In the genomic region with DNA sequence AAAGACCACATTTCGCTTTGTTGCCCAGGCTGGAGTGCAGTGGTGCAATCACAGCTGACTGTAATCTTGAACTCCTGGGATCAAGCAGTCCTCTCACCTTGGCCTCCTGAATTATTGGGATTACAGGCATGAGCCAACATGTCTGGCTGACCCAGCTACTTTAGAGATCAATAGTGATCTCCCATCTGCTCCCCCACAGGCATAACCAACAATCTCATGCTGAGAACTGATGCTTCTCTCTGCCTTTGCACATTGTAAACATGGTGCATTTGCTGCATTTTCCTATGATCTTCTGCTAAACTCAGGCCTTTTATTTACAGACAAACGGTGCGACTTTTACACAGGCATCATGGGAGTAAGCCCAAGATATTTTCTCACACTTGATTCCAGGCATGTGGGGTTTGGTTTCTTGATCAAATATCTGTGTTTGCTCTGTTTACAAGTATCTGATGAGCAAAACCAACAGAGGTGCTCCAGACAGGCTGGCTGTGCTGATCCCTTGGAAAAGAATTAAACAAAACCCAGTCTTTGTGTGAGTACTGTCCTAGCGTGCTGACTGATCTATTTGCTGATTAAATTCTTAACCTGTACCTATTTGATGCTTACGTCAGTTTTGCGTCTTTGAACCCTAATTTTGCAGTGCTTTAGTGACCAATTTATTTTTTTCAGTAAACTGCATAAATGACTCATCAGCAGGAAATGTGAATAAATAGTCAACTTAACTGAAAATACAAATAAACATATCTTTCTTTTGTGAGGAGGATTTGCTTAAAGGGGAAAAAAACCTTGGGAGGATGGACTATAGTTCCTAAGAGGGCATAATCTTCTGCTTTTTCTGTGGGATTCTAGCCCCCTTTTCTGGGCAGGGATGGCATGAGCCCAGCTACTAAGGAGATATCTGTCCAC, we compare ENCODE assay signal across 12 cellular contexts.
A peak's percentile ranks its signal among the peaks of the same experiment; 100 is the strongest.
DNase-seq lines count a peak whose midpoint lies in the region; ATAC-seq and TF ChIP-seq lines count a peak whose summit lies in the region.
"Had no signal": no experiment of that assay in that cellular context is flagged by ENCODE, and none has a peak within 500 bp of the region (broad histone marks: within the 10 kb centered on the region; RNA-seq: fewer than 3 reads in every experiment).

No MANE protein-coding gene starts in this region.

- DNase-seq in HCEC 1CT: peak; percentile 66
- peak; percentile 71 for DNase-seq in Panc1 (ENCODE audit: low read depth, low spot score)
- peak; percentile 69 for DNase-seq in fibroblast of villous mesenchyme (ENCODE audit: low read depth)
- DNase-seq in GM03348 (ENCODE audit: low spot score): no peak
- DNase-seq in putamen (ENCODE audit: low spot score): no peak
- DNase-seq: activated CD8-positive, alpha-beta T cell treated with anti-CD3 and anti-CD28 coated beads, Interleukin-2, amount 10 ng/mL, durations not matched to agents 7 days and 5 days; colonic mucosa; left colon; tibial artery had no signal

- peak overlapping the region; percentile 12 for H3K4me2 ChIP-seq in BLaER1

- H3K27me3 ChIP-seq in BLaER1 (no peaks in the 10 kb centered on the region), Panc1 (ENCODE audit: control insufficient read depth, insufficient read depth, low read length) (no peaks in the 10 kb centered on the region)
- H3K27me3 ChIP-seq: colonic mucosa, tibial artery had no signal

- ATAC-seq in Panc1: peak; percentile 78
- no peak for ATAC-seq in HG03039 (IDR thresholded peaks at IDR 0.05; ENCODE audit: unreplicated experiment)
- ATAC-seq in GM21423 (IDR thresholded peaks at IDR 0.05; ENCODE audit: unreplicated experiment): no peak
- ATAC-seq: activated CD8-positive, alpha-beta T cell treated with anti-CD3 and anti-CD28 coated beads, Interleukin-2, amount 10 ng/mL, durations not matched to agents 7 days and 5 days had no signal

- intact Hi-C loops in Panc1 (cut with micrococcal nuclease; ENCODE audit: unreplicated experiment): no loop called here

- H3K9ac ChIP-seq in BLaER1: no peak overlapping the region

- H3K9me3 ChIP-seq in BLaER1 (peaks cover 3% of the 10 kb centered on the region; the same call in 1 of the 2 replicates), Panc1 (ENCODE audit: control insufficient read depth, insufficient read depth, low read depth, low read length) (no peaks in the 10 kb centered on the region)
- H3K9me3 ChIP-seq: colonic mucosa, tibial artery had no signal

- POLR2A ChIA-PET in Panc1 (lab: Charles Lee): no interaction called here

- TF ChIP-seq CTCF in Panc1 (IDR thresholded peaks at IDR 0.05) (no peak), fibroblast of villous mesenchyme (IDR thresholded peaks at IDR 0.05; ENCODE audit: insufficient read depth, low read depth, low read length) (no peak)

- CTCF ChIA-PET in Panc1 (lab: Charles Lee): no interaction called here

- in situ Hi-C loops in Panc1 (cut with HindIII; ENCODE audit: low pct_unique_long_range_greater_than_20kb, low sequenced_read_pairs): no loop called here

- H3K4me3 ChIP-seq in BLaER1: no peak overlapping the region
- no peak overlapping the region for H3K4me3 ChIP-seq in Panc1 (ENCODE audit: low read depth in 2 of 2, low read length in 2 of 2)
- H3K4me3 ChIP-seq in fibroblast of villous mesenchyme (ENCODE audit: low read depth, low read length): no peak overlapping the region
- H3K4me3 ChIP-seq: colonic mucosa, tibial artery had no signal

- BruUV-seq in Panc1 (replicated peaks; lab: Mats Ljungman, UMichigan): no TSS peak

- peak overlapping the region; percentile 8; the same call in 1 of the 2 replicates for H3K27ac ChIP-seq in BLaER1
- H3K27ac ChIP-seq in Panc1 (ENCODE audit: low read length): no peak overlapping the region
- H3K27ac ChIP-seq: colonic mucosa, tibial artery had no signal

- no peaks in the 10 kb centered on the region for H3K36me3 ChIP-seq in BLaER1
- H3K36me3 ChIP-seq in Panc1 (ENCODE audit: control insufficient read depth, insufficient read depth, low read length): no peaks in the 10 kb centered on the region
- H3K36me3 ChIP-seq: colonic mucosa, tibial artery had no signal

- peaks cover 56% of the 10 kb centered on the region for H3K4me1 ChIP-seq in BLaER1
- H3K4me1 ChIP-seq in Panc1 (ENCODE audit: control insufficient read depth, insufficient read depth, low read length): peaks cover 13% of the 10 kb centered on the region; the same call in 1 of the 2 replicates
- H3K4me1 ChIP-seq: colonic mucosa, tibial artery had no signal

- no peaks in the 10 kb centered on the region for H4K20me1 ChIP-seq in BLaER1

Comparison
In these comparisons a context has a peak if more than half of its experiments do, and no peak if none do; other contexts are left out.
1. DNase-seq: peak in HCEC 1CT (single experiment), Panc1 (single experiment) and fibroblast of villous mesenchyme (single experiment); none in GM03348 (single experiment) and putamen (single experiment).